ENCODE assay signal across 9 cellular contexts in genomic region chr16:6682142-6682811, GRCh38.
DNase-seq lines count a peak whose midpoint lies in the region; ATAC-seq, FAIRE-seq and TF ChIP-seq lines count a peak whose summit lies in the region.
"Had no signal": no experiment of that assay in that cellular context is flagged by ENCODE, and none has a peak within 500 bp of the region (broad histone marks: within the 10 kb centered on the region; RNA-seq: fewer than 3 reads in every experiment).

No MANE protein-coding gene starts in this region.

- H3K4me3 ChIP-seq in Panc1 (ENCODE audit: low read depth in 2 of 2, low read length in 2 of 2), result no peak overlapping the region

- no TSS peak for BruUV-seq in Panc1 (replicated peaks; lab: Mats Ljungman, UMichigan)

- POLR2A ChIA-PET in Panc1 (lab: Charles Lee), result no interaction called here

- H3K27me3 ChIP-seq in Panc1 (ENCODE audit: control insufficient read depth, insufficient read depth, low read length), result no peaks in the 10 kb centered on the region

- H3K9me3 ChIP-seq in Panc1 (ENCODE audit: control insufficient read depth, insufficient read depth, low read depth, low read length), result no peaks in the 10 kb centered on the region

- FAIRE-seq in D721Med (lab: Jason Lieb, UNC), result no peak
- FAIRE-seq: endometrium had no signal

- TF ChIP-seq CTCF in D721Med (IDR thresholded peaks at IDR 0.05; ENCODE audit: insufficient read depth, missing control alignments) (peak; percentile 77), Panc1 (IDR thresholded peaks at IDR 0.05) (peak; percentile 85)

- in situ Hi-C loops in Panc1 (cut with HindIII; ENCODE audit: low pct_unique_long_range_greater_than_20kb, low sequenced_read_pairs), result no loop called here

- ATAC-seq in GM21825 (IDR thresholded peaks at IDR 0.05; ENCODE audit: unreplicated experiment), result peak; percentile 67
- no peak for ATAC-seq in Panc1
- no peak for ATAC-seq in GM21576 (IDR thresholded peaks at IDR 0.05; ENCODE audit: unreplicated experiment)
- no peak for ATAC-seq in GM18858 (IDR thresholded peaks at IDR 0.05; ENCODE audit: unreplicated experiment)
- ATAC-seq in HG03565 (IDR thresholded peaks at IDR 0.05; ENCODE audit: unreplicated experiment), result no peak

- DNase-seq in D721Med (ENCODE audit: insufficient read length, low spot score) (peak; percentile 21), Panc1 (ENCODE audit: low read depth, low spot score) (peak; percentile 7), globus pallidus (ENCODE audit: low spot score) (peak; percentile 36)
- peak; percentile 2 to 6 for DNase-seq in stimulated activated CD4-positive, alpha-beta T cell treated with anti-CD3 and anti-CD28 coated beads, Interleukin-2, amount 100 ng/mL, for 48 hours

- intact Hi-C loops in Panc1 (cut with micrococcal nuclease; ENCODE audit: unreplicated experiment), result loop anchor here (5.0 kb wide), 1 partner anchor 1490 kb away; no protein-coding TSS in a partner anchor

- no peak overlapping the region for H3K27ac ChIP-seq in Panc1 (ENCODE audit: low read length)

- CTCF ChIA-PET in Panc1 (lab: Charles Lee), result interaction anchor here (0.6 kb wide), 1 partner anchor 346 kb away, joined by 6 read pairs; no protein-coding TSS in a partner anchor

- no peaks in the 10 kb centered on the region for H3K36me3 ChIP-seq in Panc1 (ENCODE audit: control insufficient read depth, insufficient read depth, low read length)

- H3K4me1 ChIP-seq in Panc1 (ENCODE audit: control insufficient read depth, insufficient read depth, low read length), result no peaks in the 10 kb centered on the region
